21 cellular contexts compared by ENCODE assay signal in genomic region chr7:108407674-108408073, GRCh38. TPM values are rescaled to one million over a fixed set of nuclear protein-coding genes. Genes with fewer than 3 reads are reported as not detected.
DNase-seq lines count a peak whose midpoint lies in the region; TF ChIP-seq lines count a peak whose summit lies in the region.
"Had no signal": no experiment of that assay in that cellular context is flagged by ENCODE, and none has a peak within 500 bp of the region (broad histone marks: within the 10 kb centered on the region; RNA-seq: fewer than 3 reads in every experiment).

No MANE protein-coding gene starts in this region.

- H3K36me3 Mint-ChIP-seq in T-helper 2 cell treated with Interferon-gamma antibody and Interleukin-4, amounts not matched to agents 5 μg/mL and 100 μg/mL, for 36 hours (ENCODE audit: low read depth): no peaks in the 10 kb centered on the region
- H3K36me3 Mint-ChIP-seq: CD14-positive monocyte, T-cell had no signal

- H3K27me3 ChIP-seq in KMS-11 (ENCODE audit: insufficient read depth, low read depth): no peaks in the 10 kb centered on the region
- no peaks in the 10 kb centered on the region for H3K27me3 ChIP-seq in esophagus muscularis mucosa
- H3K27me3 ChIP-seq: BE2C, MG63 had no signal

- TF ChIP-seq POLR2A in esophagus muscularis mucosa (IDR thresholded peaks at IDR 0.05; ENCODE audit: low read depth): no peak

- no peaks in the 10 kb centered on the region for H3K9me3 Mint-ChIP-seq in T-helper 2 cell treated with Interferon-gamma antibody and Interleukin-4, amounts not matched to agents 5 μg/mL and 100 μg/mL, for 36 hours
- H3K9me3 Mint-ChIP-seq: GM23338, H9, T-cell had no signal

- 93% methylated on average over 2 of the region's 2 CpGs for WGBS in esophagus muscularis mucosa

- H4K20me1 ChIP-seq in KMS-11 (ENCODE audit: insufficient read depth): no peaks in the 10 kb centered on the region

- no peak overlapping the region for H3K4me3 Mint-ChIP-seq in T-helper 2 cell treated with Interferon-gamma antibody and Interleukin-4, amounts not matched to agents 5 μg/mL and 100 μg/mL, for 36 hours
- H3K4me3 Mint-ChIP-seq: CD14-positive monocyte, GM23338, H9, T-cell had no signal

- H3K27ac ChIP-seq in KMS-11 (no peak overlapping the region), temporal lobe (ENCODE audit: low read depth, low read length) (peak overlapping the region; percentile 13), esophagus muscularis mucosa (replicated peaks in 1 of 4) (no peak overlapping the region)
- H3K27ac ChIP-seq: RWPE1 had no signal

- H3K9me3 ChIP-seq in esophagus muscularis mucosa: no peaks in the 10 kb centered on the region
- H3K9me3 ChIP-seq: BE2C, MG63 had no signal

- intact Hi-C loops in esophagus muscularis mucosa (cut with DNase I): no loop called here

- H3K27me3 Mint-ChIP-seq in T-helper 2 cell treated with Interferon-gamma antibody and Interleukin-4, amounts not matched to agents 5 μg/mL and 100 μg/mL, for 36 hours (ENCODE audit: low read depth): no peaks in the 10 kb centered on the region

- peaks cover 74% of the 10 kb centered on the region for H3K4me1 ChIP-seq in KMS-11 (ENCODE audit: low read depth, poor library complexity, severe bottlenecking)
- no peaks in the 10 kb centered on the region for H3K4me1 ChIP-seq in esophagus muscularis mucosa

- H3K36me3 ChIP-seq in KMS-11 (ENCODE audit: insufficient read depth) (no peaks in the 10 kb centered on the region), esophagus muscularis mucosa (no peaks in the 10 kb centered on the region)
- H3K36me3 ChIP-seq: BE2C, MG63 had no signal

- TF ChIP-seq CTCF in KMS-11 (conservative IDR thresholded peaks at IDR 0.05; ENCODE audit: low read depth, low read length) (no peak), esophagus muscularis mucosa (IDR thresholded peaks at IDR 0.05) (no peak)

- no peak overlapping the region for H3K4me3 ChIP-seq in KMS-11 (IDR thresholded peaks at IDR 0.05; ENCODE audit: insufficient read depth, low read depth, low read length)
- no peak overlapping the region for H3K4me3 ChIP-seq in esophagus muscularis mucosa
- H3K4me3 ChIP-seq: GM23338, MG63 had no signal

- no peak overlapping the region for H2AFZ ChIP-seq in KMS-11 (ENCODE audit: low read depth)
- H2AFZ ChIP-seq: GM23338 had no signal

- H3K4me2 ChIP-seq in KMS-11: peak overlapping the region; percentile 48
- H3K4me2 ChIP-seq: GM23338 had no signal

- no peaks in the 10 kb centered on the region for H3K4me1 Mint-ChIP-seq in T-helper 2 cell treated with Interferon-gamma antibody and Interleukin-4, amounts not matched to agents 5 μg/mL and 100 μg/mL, for 36 hours (ENCODE audit: low read depth)
- H3K4me1 Mint-ChIP-seq: CD14-positive monocyte, GM23338, T-cell had no signal

- no peak for TF ChIP-seq EP300 in esophagus muscularis mucosa (IDR thresholded peaks at IDR 0.05)

- H3K27ac Mint-ChIP-seq in T-helper 2 cell treated with Interferon-gamma antibody and Interleukin-4, amounts not matched to agents 5 μg/mL and 100 μg/mL, for 36 hours: no peak overlapping the region
- H3K27ac Mint-ChIP-seq: CD14-positive monocyte, GM23338, H9, T-cell had no signal

- H3K79me2 ChIP-seq in KMS-11 (ENCODE audit: insufficient read depth, low read depth): no peaks in the 10 kb centered on the region

- no peak overlapping the region for H3K9ac ChIP-seq in KMS-11

- DNase-seq in NCI-H526 treated with DMSO at 0.1 percent for 48 hours (lab: John Stamatoyannopoulos, UW) (peak; percentile 33), NCI-H526 (lab: John Stamatoyannopoulos, UW) (no peak), NCI-H748 (lab: John Stamatoyannopoulos, UW; ENCODE audit: unreplicated experiment) (peak; percentile 82), esophagus muscularis mucosa (ENCODE audit: extremely low spot score) (no peak), HPDE6-E6E7 (ENCODE audit: extremely low spot score) (no peak)
- DNase-seq in T-helper 2 cell treated with Interferon-gamma antibody and Interleukin-4, amounts not matched to agents 5 μg/mL and 100 μg/mL, for 36 hours (ENCODE audit: low spot score): no peak
- DNase-seq: ACHN, BE2C, Calu3, H9, KBM-7, NCI-H1436 treated with DMSO at 0.1 percent for 48 hours, SHP77, T-cell had no signal

RNA-seq across cellular contexts. Expression of gene NRCAM, which starts 48.6 kb away (rescaled TPM):
- 175 TPM for total RNA-seq in temporal lobe
- 1 to 10 TPM; 2.9 to 5.2 (median 3.3) TPM for total RNA-seq in esophagus muscularis mucosa
- total RNA-seq: OCI-LY7 had no signal

Comparison
In these comparisons a context has a peak if more than half of its experiments do, and no peak if none do; other contexts are left out.
1. DNase-seq: peak in NCI-H526 treated with DMSO at 0.1 percent for 48 hours (single experiment) and NCI-H748 (single experiment); none in NCI-H526 (0 of 2), esophagus muscularis mucosa (single experiment), HPDE6-E6E7 (single experiment) and T-helper 2 cell treated with Interferon-gamma antibody and Interleukin-4, amounts not matched to agents 5 μg/mL and 100 μg/mL, for 36 hours (single experiment).
2. RNA of gene NRCAM, which starts 48.6 kb away (total RNA-seq): 175 TPM in temporal lobe (single experiment); 2.9 to 5.2 TPM in esophagus muscularis mucosa; every median in the first group is over 10 times any median in the second.